Comparison of ENCODE assay signal across 35 cellular contexts in the genomic region with DNA sequence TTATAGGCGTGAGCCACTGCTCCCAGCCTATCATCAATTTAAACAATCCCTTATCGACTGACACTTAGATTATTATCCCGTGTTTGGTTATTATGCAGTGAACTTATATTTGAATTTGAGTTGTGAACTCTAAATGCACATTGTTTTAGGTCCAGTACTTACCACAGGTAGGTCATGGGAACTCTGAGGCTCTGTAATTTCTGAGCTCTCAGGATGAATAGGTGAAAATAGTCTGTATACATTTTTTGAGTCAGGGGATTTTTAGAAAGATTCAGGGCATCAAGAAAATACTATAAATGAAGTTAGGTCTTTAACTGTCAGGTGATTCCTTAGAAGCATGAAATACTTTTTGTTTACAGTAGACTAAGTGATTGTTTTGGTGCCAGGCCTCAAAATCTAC. TPM values are rescaled to one million over a fixed set of nuclear protein-coding genes. Genes with fewer than 3 reads are reported as not detected.
"Had no signal": no experiment of that assay in that cellular context is flagged by ENCODE, and none has a peak within 500 bp of the region (broad histone marks: within the 10 kb centered on the region; RNA-seq: fewer than 3 reads in every experiment).

No MANE protein-coding gene starts in this region.

- H3K27ac Mint-ChIP-seq: activated B cell treated with CpG ODN at 0.5 μM for 24 hours; activated CD8-positive, alpha-beta T cell treated with anti-CD3 and anti-CD28 coated beads, Interleukin-2, amount 10 ng/mL, durations not matched to agents 7 days and 5 days; activated naive CD4-positive, alpha-beta T cell treated with anti-CD3 and anti-CD28 coated beads, Interleukin-2, amount 50 U/mL, for 24 hours; activated naive CD8-positive, alpha-beta T cell treated with anti-CD3 and anti-CD28 coated beads, Interleukin-2, amount 10 ng/mL, durations not matched to agents 7 days and 5 days; activated T-cell treated with anti-CD3 and anti-CD28 coated beads, Interleukin-2, amount 50 U/mL, for 24 hours; activated T-helper 2 cell treated with anti-CD3 and anti-CD28 coated beads, Interferon-gamma antibody, Interleukin-2, Interleukin-4, amounts not matched to agents 10 μg/mL and 5 μg/mL and 100 μg/mL, durations not matched to agents 14 hours and 24 hours and 36 hours had no signal

- H3K9me3 Mint-ChIP-seq: activated B cell treated with CpG ODN at 0.5 μM for 24 hours; activated naive CD4-positive, alpha-beta T cell treated with anti-CD3 and anti-CD28 coated beads, Interleukin-2, amount 50 U/mL, for 24 hours; activated naive CD8-positive, alpha-beta T cell treated with anti-CD3 and anti-CD28 coated beads, Interleukin-2, amount 10 ng/mL, durations not matched to agents 7 days and 5 days; activated T-cell treated with anti-CD3 and anti-CD28 coated beads, Interleukin-2, amount 50 U/mL, for 24 hours; activated T-helper 2 cell treated with anti-CD3 and anti-CD28 coated beads, Interferon-gamma antibody, Interleukin-2, Interleukin-4, amounts not matched to agents 10 μg/mL and 5 μg/mL and 100 μg/mL, durations not matched to agents 14 hours and 24 hours and 36 hours; central memory CD8-positive, alpha-beta T cell had no signal

- H3K36me3 ChIP-seq: ascending aorta, colonic mucosa had no signal

- H3K27ac ChIP-seq: ascending aorta, cardiac muscle cell, colonic mucosa, VCaP had no signal

- DNase-seq: activated B cell treated with CpG ODN at 0.5 μM for 24 hours; activated CD4-positive, alpha-beta T cell treated with anti-CD3 and anti-CD28 coated beads for 48 hours; activated CD4-positive, alpha-beta T cell treated with anti-CD3 and anti-CD28 coated beads, Interleukin-2, amount 50 U/mL, for 4 hours; activated CD4-positive, CD25-positive, alpha-beta regulatory T cell treated with anti-CD3 and anti-CD28 coated beads, Interleukin-2, amount 50 U/mL, for 72 hours; activated CD8-positive, alpha-beta T cell treated with anti-CD3 and anti-CD28 coated beads, Interleukin-2, amount 10 ng/mL, durations not matched to agents 7 days and 5 days; activated gamma-delta T cell; activated naive CD4-positive, alpha-beta T cell treated with Interleukin-2 at 50 U/mL for 16 hours; activated naive CD8-positive, alpha-beta T cell treated with anti-CD3 and anti-CD28 coated beads, Interleukin-2, amount 10 ng/mL, durations not matched to agents 7 days and 5 days; activated T-cell treated with anti-CD3 and anti-CD28 coated beads, Interleukin-2, amount 50 U/mL, for 24 hours; amygdala; NCI-H1092 treated with DMSO at 0.1 percent for 48 hours; NCI-H1417; NCI-H146; NCI-H187 treated with DMSO at 0.1 percent for 48 hours; NCI-H2081; NCI-H226; NCI-H446 treated with DMSO at 0.1 percent for 48 hours; NCI-H524; NCI-H69; NCI-H82; Right ventricle myocardium superior; SW 1271; T-helper 1 cell; T-helper 2 cell; T-helper 9 cell had no signal

- H3K36me3 Mint-ChIP-seq: activated naive CD8-positive, alpha-beta T cell treated with anti-CD3 and anti-CD28 coated beads, Interleukin-2, amount 10 ng/mL, durations not matched to agents 7 days and 5 days had no signal

- H3K4me1 Mint-ChIP-seq: activated B cell treated with CpG ODN at 0.5 μM for 24 hours; activated naive CD4-positive, alpha-beta T cell treated with anti-CD3 and anti-CD28 coated beads, Interleukin-2, amount 50 U/mL, for 24 hours; activated naive CD8-positive, alpha-beta T cell treated with anti-CD3 and anti-CD28 coated beads, Interleukin-2, amount 10 ng/mL, durations not matched to agents 7 days and 5 days; central memory CD8-positive, alpha-beta T cell had no signal

- ATAC-seq: activated CD8-positive, alpha-beta T cell treated with anti-CD3 and anti-CD28 coated beads, Interleukin-2, amount 10 ng/mL, durations not matched to agents 7 days and 5 days had no signal

- H3K27me3 Mint-ChIP-seq: activated B cell treated with CpG ODN at 0.5 μM for 24 hours; activated naive CD4-positive, alpha-beta T cell treated with anti-CD3 and anti-CD28 coated beads, Interleukin-2, amount 50 U/mL, for 24 hours; activated naive CD8-positive, alpha-beta T cell treated with anti-CD3 and anti-CD28 coated beads, Interleukin-2, amount 10 ng/mL, durations not matched to agents 7 days and 5 days; activated T-cell treated with anti-CD3 and anti-CD28 coated beads, Interleukin-2, amount 50 U/mL, for 24 hours; central memory CD8-positive, alpha-beta T cell had no signal

- H3K9me3 ChIP-seq: ascending aorta, colonic mucosa had no signal

- H3K4me3 ChIP-seq: ascending aorta, cardiac muscle cell, colonic mucosa had no signal

- H3K27me3 ChIP-seq: ascending aorta, cardiac muscle cell, colonic mucosa had no signal

- H3K4me3 Mint-ChIP-seq: activated B cell treated with CpG ODN at 0.5 μM for 24 hours; activated CD8-positive, alpha-beta T cell treated with anti-CD3 and anti-CD28 coated beads, Interleukin-2, amount 10 ng/mL, durations not matched to agents 7 days and 5 days; activated naive CD4-positive, alpha-beta T cell treated with anti-CD3 and anti-CD28 coated beads, Interleukin-2, amount 50 U/mL, for 24 hours; activated naive CD8-positive, alpha-beta T cell treated with anti-CD3 and anti-CD28 coated beads, Interleukin-2, amount 10 ng/mL, durations not matched to agents 7 days and 5 days; activated T-cell treated with anti-CD3 and anti-CD28 coated beads, Interleukin-2, amount 50 U/mL, for 24 hours; central memory CD8-positive, alpha-beta T cell had no signal

- H3K4me1 ChIP-seq: ascending aorta, colonic mucosa had no signal

RNA-seq across cellular contexts. Expression of gene OPN1SW, which starts 25.0 kb away (rescaled TPM):
- total RNA-seq: activated B cell treated with CpG ODN at 0.5 μM for 24 hours; activated CD8-positive, alpha-beta T cell treated with anti-CD3 and anti-CD28 coated beads, Interleukin-2, amount 10 ng/mL, durations not matched to agents 7 days and 5 days; activated naive CD8-positive, alpha-beta T cell treated with anti-CD3 and anti-CD28 coated beads, Interleukin-2, amount 10 ng/mL, durations not matched to agents 7 days and 5 days; activated T-helper 2 cell treated with anti-CD3 and anti-CD28 coated beads, Interferon-gamma antibody, Interleukin-2, Interleukin-4, amounts not matched to agents 10 μg/mL and 5 μg/mL and 100 μg/mL, durations not matched to agents 14 hours and 24 hours and 36 hours; ascending aorta; cardiac muscle cell; chondrocyte; colonic mucosa; M059J; Right ventricle myocardium superior had no signal
- polyA plus RNA-seq: adipose tissue had no signal

RNA-seq across cellular contexts. Expression of gene FLNC, which starts 29.6 kb away (rescaled TPM):
- total RNA-seq: activated B cell treated with CpG ODN at 0.5 μM for 24 hours; activated CD8-positive, alpha-beta T cell treated with anti-CD3 and anti-CD28 coated beads, Interleukin-2, amount 10 ng/mL, durations not matched to agents 7 days and 5 days; activated naive CD8-positive, alpha-beta T cell treated with anti-CD3 and anti-CD28 coated beads, Interleukin-2, amount 10 ng/mL, durations not matched to agents 7 days and 5 days; activated T-helper 2 cell treated with anti-CD3 and anti-CD28 coated beads, Interferon-gamma antibody, Interleukin-2, Interleukin-4, amounts not matched to agents 10 μg/mL and 5 μg/mL and 100 μg/mL, durations not matched to agents 14 hours and 24 hours and 36 hours had no signal
